Comparison of ENCODE assay signal across 1 cellular context in the genomic region with DNA sequence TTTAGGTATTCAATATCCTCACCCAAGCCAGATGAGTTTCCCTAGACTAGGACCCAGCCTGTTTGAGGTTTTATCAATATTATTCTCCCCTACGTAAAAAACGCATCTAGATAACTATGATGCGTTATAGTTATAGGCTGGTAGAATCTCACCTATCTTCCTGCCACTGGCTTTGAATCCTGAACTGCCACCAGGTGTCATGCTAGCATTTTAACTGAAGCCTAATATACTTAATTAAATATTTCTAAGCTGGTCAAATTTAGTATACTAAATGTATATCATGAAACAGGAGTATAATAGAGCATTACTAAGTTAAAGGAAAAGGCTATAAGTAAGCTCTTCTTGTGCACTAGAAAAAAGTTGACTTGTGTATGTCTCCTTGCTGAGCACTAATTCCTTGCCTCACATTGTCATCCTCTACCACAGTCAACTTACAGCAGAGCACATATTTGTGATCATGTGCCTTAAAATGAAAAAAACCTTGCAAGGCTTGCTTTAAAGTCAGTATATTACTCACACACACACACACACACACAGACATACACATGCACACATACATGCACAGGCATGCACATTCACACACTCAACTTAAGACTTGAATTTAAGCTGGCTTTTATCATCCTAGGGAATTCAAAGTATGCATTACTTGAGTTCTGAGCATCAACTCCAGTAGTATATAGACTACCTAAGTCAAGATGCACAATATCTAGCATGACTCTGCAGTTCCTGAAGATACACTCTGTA.
TF ChIP-seq lines count a peak whose summit lies in the region.

No MANE protein-coding gene starts in this region.

TF ChIP-seq in GM23338, 12 proteins besides CTCF, POLR2A, EP300 and RAD21 (continued from another document):
- no peak for TF ChIP-seq JUNB (IDR thresholded peaks at IDR 0.05; ENCODE audit: unreplicated experiment)
- TF ChIP-seq, protein P1, sequence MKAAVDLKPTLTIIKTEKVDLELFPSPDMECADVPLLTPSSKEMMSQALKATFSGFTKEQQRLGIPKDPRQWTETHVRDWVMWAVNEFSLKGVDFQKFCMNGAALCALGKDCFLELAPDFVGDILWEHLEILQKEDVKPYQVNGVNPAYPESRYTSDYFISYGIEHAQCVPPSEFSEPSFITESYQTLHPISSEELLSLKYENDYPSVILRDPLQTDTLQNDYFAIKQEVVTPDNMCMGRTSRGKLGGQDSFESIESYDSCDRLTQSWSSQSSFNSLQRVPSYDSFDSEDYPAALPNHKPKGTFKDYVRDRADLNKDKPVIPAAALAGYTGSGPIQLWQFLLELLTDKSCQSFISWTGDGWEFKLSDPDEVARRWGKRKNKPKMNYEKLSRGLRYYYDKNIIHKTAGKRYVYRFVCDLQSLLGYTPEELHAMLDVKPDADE (IDR thresholded peaks at IDR 0.05) = no peak
- no peak for TF ChIP-seq CREB1 (CRISPR knock-in tag; IDR thresholded peaks at IDR 0.05; ENCODE audit: low read depth)
- TF ChIP-seq EZH2 (IDR thresholded peaks at IDR 0.05; ENCODE audit: low read depth, unreplicated experiment) = no peak
- TF ChIP-seq NANOG (IDR thresholded peaks at IDR 0.05; ENCODE audit: borderline replicate concordance) = no peak
- TF ChIP-seq, protein P2, sequence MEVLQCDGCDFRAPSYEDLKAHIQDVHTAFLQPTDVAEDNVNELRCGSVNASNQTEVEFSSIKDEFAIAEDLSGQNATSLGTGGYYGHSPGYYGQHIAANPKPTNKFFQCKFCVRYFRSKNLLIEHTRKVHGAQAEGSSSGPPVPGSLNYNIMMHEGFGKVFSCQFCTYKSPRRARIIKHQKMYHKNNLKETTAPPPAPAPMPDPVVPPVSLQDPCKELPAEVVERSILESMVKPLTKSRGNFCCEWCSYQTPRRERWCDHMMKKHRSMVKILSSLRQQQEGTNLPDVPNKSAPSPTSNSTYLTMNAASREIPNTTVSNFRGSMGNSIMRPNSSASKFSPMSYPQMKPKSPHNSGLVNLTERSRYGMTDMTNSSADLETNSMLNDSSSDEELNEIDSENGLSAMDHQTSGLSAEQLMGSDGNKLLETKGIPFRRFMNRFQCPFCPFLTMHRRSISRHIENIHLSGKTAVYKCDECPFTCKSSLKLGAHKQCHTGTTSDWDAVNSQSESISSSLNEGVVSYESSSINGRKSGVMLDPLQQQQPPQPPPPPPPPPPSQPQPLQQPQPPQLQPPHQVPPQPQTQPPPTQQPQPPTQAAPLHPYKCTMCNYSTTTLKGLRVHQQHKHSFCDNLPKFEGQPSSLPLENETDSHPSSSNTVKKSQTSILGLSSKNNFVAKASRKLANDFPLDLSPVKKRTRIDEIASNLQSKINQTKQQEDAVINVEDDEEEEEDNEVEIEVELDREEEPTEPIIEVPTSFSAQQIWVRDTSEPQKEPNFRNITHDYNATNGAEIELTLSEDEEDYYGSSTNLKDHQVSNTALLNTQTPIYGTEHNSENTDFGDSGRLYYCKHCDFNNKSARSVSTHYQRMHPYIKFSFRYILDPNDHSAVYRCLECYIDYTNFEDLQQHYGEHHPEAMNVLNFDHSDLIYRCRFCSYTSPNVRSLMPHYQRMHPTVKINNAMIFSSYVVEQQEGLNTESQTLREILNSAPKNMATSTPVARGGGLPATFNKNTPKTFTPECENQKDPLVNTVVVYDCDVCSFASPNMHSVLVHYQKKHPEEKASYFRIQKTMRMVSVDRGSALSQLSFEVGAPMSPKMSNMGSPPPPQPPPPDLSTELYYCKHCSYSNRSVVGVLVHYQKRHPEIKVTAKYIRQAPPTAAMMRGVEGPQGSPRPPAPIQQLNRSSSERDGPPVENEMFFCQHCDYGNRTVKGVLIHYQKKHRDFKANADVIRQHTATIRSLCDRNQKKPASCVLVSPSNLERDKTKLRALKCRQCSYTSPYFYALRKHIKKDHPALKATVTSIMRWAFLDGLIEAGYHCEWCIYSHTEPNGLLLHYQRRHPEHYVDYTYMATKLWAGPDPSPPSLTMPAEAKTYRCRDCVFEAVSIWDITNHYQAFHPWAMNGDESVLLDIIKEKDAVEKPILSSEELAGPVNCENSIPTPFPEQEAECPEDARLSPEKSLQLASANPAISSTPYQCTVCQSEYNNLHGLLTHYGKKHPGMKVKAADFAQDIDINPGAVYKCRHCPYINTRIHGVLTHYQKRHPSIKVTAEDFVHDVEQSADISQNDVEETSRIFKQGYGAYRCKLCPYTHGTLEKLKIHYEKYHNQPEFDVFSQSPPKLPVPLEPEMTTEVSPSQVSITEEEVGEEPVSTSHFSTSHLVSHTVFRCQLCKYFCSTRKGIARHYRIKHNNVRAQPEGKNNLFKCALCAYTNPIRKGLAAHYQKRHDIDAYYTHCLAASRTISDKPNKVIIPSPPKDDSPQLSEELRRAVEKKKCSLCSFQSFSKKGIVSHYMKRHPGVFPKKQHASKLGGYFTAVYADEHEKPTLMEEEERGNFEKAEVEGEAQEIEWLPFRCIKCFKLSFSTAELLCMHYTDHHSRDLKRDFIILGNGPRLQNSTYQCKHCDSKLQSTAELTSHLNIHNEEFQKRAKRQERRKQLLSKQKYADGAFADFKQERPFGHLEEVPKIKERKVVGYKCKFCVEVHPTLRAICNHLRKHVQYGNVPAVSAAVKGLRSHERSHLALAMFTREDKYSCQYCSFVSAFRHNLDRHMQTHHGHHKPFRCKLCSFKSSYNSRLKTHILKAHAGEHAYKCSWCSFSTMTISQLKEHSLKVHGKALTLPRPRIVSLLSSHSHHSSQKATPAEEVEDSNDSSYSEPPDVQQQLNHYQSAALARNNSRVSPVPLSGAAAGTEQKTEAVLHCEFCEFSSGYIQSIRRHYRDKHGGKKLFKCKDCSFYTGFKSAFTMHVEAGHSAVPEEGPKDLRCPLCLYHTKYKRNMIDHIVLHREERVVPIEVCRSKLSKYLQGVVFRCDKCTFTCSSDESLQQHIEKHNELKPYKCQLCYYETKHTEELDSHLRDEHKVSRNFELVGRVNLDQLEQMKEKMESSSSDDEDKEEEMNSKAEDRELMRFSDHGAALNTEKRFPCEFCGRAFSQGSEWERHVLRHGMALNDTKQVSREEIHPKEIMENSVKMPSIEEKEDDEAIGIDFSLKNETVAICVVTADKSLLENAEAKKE (CRISPR knock-in tag; IDR thresholded peaks at IDR 0.05) = no peak
- no peak for TF ChIP-seq STAT1 (IDR thresholded peaks at IDR 0.05; ENCODE audit: unreplicated experiment)
- TF ChIP-seq POLR2AphosphoS5 (IDR thresholded peaks at IDR 0.05; ENCODE audit: low read depth) = no peak
- TF ChIP-seq, protein P3, sequence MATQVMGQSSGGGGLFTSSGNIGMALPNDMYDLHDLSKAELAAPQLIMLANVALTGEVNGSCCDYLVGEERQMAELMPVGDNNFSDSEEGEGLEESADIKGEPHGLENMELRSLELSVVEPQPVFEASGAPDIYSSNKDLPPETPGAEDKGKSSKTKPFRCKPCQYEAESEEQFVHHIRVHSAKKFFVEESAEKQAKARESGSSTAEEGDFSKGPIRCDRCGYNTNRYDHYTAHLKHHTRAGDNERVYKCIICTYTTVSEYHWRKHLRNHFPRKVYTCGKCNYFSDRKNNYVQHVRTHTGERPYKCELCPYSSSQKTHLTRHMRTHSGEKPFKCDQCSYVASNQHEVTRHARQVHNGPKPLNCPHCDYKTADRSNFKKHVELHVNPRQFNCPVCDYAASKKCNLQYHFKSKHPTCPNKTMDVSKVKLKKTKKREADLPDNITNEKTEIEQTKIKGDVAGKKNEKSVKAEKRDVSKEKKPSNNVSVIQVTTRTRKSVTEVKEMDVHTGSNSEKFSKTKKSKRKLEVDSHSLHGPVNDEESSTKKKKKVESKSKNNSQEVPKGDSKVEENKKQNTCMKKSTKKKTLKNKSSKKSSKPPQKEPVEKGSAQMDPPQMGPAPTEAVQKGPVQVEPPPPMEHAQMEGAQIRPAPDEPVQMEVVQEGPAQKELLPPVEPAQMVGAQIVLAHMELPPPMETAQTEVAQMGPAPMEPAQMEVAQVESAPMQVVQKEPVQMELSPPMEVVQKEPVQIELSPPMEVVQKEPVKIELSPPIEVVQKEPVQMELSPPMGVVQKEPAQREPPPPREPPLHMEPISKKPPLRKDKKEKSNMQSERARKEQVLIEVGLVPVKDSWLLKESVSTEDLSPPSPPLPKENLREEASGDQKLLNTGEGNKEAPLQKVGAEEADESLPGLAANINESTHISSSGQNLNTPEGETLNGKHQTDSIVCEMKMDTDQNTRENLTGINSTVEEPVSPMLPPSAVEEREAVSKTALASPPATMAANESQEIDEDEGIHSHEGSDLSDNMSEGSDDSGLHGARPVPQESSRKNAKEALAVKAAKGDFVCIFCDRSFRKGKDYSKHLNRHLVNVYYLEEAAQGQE (IDR thresholded peaks at IDR 0.05; ENCODE audit: unreplicated experiment) = no peak
- TF ChIP-seq ZNF114 (CRISPR knock-in tag; IDR thresholded peaks at IDR 0.05) = no peak
- no peak for TF ChIP-seq EZH2phosphoT487 (IDR thresholded peaks at IDR 0.05; ENCODE audit: unreplicated experiment)
